ENCODE assay signal across 1 cellular context in the genomic region with DNA sequence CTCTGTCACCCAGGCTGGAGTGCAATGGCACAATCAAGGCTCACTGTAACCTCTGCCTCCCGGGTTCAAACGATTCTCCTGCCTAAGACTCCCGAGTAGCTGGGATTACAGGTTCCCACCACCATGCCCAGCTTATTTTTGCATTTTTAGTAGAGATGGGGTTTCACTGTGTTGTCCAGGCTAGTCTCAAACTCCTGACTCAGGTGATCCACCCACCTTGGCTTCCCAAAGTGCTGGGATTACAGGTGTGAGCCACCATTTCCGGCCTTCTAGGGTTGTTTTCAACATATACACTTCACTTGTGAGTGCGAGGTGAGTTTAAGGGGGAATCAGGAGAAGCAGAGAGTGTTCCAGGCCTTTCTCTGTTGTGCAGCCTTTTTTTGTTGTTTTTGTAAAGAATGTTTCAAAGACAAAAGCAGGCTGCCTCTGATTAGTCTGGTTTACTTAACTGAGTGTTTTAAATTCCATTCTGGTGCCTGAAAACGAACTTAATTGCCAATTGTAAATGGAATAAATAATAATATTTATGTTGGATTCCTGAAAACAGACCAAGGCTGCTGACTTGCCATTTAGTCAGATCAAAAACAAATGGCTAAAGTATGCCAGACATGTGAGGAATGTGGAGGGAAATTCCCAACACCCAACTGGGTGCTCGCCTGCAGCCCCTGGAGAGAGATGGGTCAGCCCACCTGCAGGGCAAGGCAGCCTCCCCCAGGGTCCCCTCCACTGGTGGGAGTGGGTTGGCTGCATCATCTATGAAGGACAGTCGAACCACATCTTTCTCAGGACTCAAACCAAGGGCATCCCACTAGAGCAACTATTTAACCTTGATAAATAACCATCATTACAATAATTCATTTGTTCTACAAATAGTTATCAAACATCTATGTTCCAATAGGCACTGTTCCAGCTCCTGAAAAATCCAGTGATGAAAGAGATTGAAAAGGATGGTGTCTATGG.
TF ChIP-seq lines count a peak whose summit lies in the region.

No MANE protein-coding gene starts in this region.

TF ChIP-seq in HCT116, 20 proteins besides CTCF, POLR2A, EP300 and RAD21:
- peak; percentile 31; the same call in 1 of the 2 replicates for TF ChIP-seq FOSL1 (IDR thresholded peaks at IDR 0.05; ENCODE audit: low read depth)
- no peak for TF ChIP-seq SP1 (IDR thresholded peaks at IDR 0.05; ENCODE audit: low read depth)
